ENCODE assay signal across 8 cellular contexts in genomic region chr7:4753610-4754432, GRCh38. TPM values are rescaled to one million over a fixed set of nuclear protein-coding genes. Genes with fewer than 3 reads are reported as not detected.
DNase-seq lines count a peak whose midpoint lies in the region; ATAC-seq lines count a peak whose summit lies in the region.

No MANE protein-coding gene starts in this region.

- no peak overlapping the region for H3K4me3 ChIP-seq in SJSA1

- DNase-seq in DMS153 (lab: John Stamatoyannopoulos, UW) (peak; percentile 71), HT-29 (ENCODE audit: low spot score) (peak; percentile 87), SJSA1 (ENCODE audit: low read depth in 1 of 2, low spot score in 2 of 2) (peak; percentile 53 to 83), head of caudate nucleus (peak; percentile 66 to 94 (median 84)), posterior vena cava (ENCODE audit: low spot score) (peak; percentile 92), ureter (ENCODE audit: low spot score) (peak; percentile 81)
- peak; percentile 81 for DNase-seq in activated naive CD4-positive, alpha-beta T cell treated with Interleukin-2 at 50 U/mL for 16 hours

- ATAC-seq in GM21390 (IDR thresholded peaks at IDR 0.05; ENCODE audit: unreplicated experiment), result peak; percentile 79

- H3K9me3 ChIP-seq in SJSA1 (replicated peaks), result no peaks in the 10 kb centered on the region

- no peaks in the 10 kb centered on the region for H3K27me3 ChIP-seq in SJSA1 (replicated peaks)

- H3K27ac ChIP-seq in SJSA1, result no peak overlapping the region

- no peaks in the 10 kb centered on the region for H3K4me1 ChIP-seq in SJSA1 (replicated peaks)

- peaks cover 62% of the 10 kb centered on the region for H3K36me3 ChIP-seq in SJSA1

- intact Hi-C loops in head of caudate nucleus (cut with DNase I), result loop anchor here (5.0 kb wide), 2 partner anchors 72 to 112 kb away; partner anchors contain the start of gene FOXK1
- intact Hi-C loops in posterior vena cava (cut with DNase I), result loop anchor here (5.0 to 10.0 kb wide), 3 partner anchors 72 to 112 kb away; partner anchors contain the start of gene FOXK1 (in 1 of the 2)

RNA-seq across cellular contexts. Expression of gene AP5Z1, which starts 21.6 kb away (rescaled TPM):
- 74.5 and 81.3 TPM in 2 replicates for total RNA-seq in HT-29 (2014; rRNA removed; shearing (Covaris generic))
- total RNA-seq in SJSA1 (2014; rRNA removed; shearing (Covaris generic)), result 37.7 and 38.2 TPM in 2 replicates
- total RNA-seq in posterior vena cava, result 10 to 100 TPM; 27.8 to 29.0 TPM
- total RNA-seq in ureter, result 39.1 TPM
